ENCODE assay signal across 19 cellular contexts in genomic region chr1:4117196-4117595, GRCh38.
A peak's percentile ranks its signal among the peaks of the same experiment; 100 is the strongest.
DNase-seq lines count a peak whose midpoint lies in the region; ATAC-seq and TF ChIP-seq lines count a peak whose summit lies in the region.
"Had no signal": no experiment of that assay in that cellular context is flagged by ENCODE, and none has a peak within 500 bp of the region (broad histone marks: within the 10 kb centered on the region; RNA-seq: fewer than 3 reads in every experiment).

No MANE protein-coding gene starts in this region.

- peak; percentile 30 for DNase-seq in activated effector memory CD4-positive, alpha-beta T cell treated with anti-CD3 and anti-CD28 coated beads, Interleukin-2, amount 50 U/mL, for 16 hours
- DNase-seq in activated effector memory CD4-positive, alpha-beta T cell treated with Interleukin-2 at 50 U/mL for 16 hours: no peak
- DNase-seq in mesenteric fat pad (ENCODE audit: low spot score) (peak; percentile 60), sigmoid colon (peak; percentile 18), SKM-1 treated with dmso at 0.1 percent for 144 hours (lab: John Stamatoyannopoulos, UW; ENCODE audit: unreplicated experiment) (no peak), GM10266 (ENCODE audit: extremely low spot score) (no peak)
- DNase-seq: Caco-2; CD4-positive, CD25-positive, alpha-beta regulatory T cell; CD8-positive, alpha-beta T cell; DMS153; EL; GDM1; GOT3; H7; HCEC 1CT had no signal

- 93 to 94% methylated on average over 9 of the region's 9 CpGs for WGBS in sigmoid colon, 2 donors

- no peak for ATAC-seq in GM21737 (IDR thresholded peaks at IDR 0.05; ENCODE audit: unreplicated experiment)
- ATAC-seq: CD8-positive, alpha-beta T cell had no signal

- intact Hi-C loops in sigmoid colon (cut with DNase I): no loop called here

- no peak for TF ChIP-seq CTCF in sigmoid colon (IDR thresholded peaks at IDR 0.05)
- TF ChIP-seq CTCF in GM10266 (IDR thresholded peaks at IDR 0.05; ENCODE audit: control insufficient read depth, insufficient read depth, low read depth, missing control alignments): no peak

- no peak for TF ChIP-seq EP300 in sigmoid colon (IDR thresholded peaks at IDR 0.05)

- no peak overlapping the region for H3K4me3 ChIP-seq in sigmoid colon
- H3K4me3 ChIP-seq: BLaER1 had no signal

- no peaks in the 10 kb centered on the region for H3K36me3 ChIP-seq in sigmoid colon
- H3K36me3 ChIP-seq: BLaER1 had no signal

- H3K27me3 ChIP-seq in sigmoid colon: no peaks in the 10 kb centered on the region

- no peak for TF ChIP-seq POLR2A in sigmoid colon (IDR thresholded peaks at IDR 0.05)

- H3K9me3 ChIP-seq in sigmoid colon: no peaks in the 10 kb centered on the region
- H3K9me3 ChIP-seq: Caco-2 had no signal

- no peak overlapping the region for H3K27ac ChIP-seq in sigmoid colon
- H3K27ac ChIP-seq: 22Rv1, BLaER1, C4-2B had no signal

- H3K4me1 ChIP-seq in sigmoid colon: no peaks in the 10 kb centered on the region
- H3K4me1 ChIP-seq: Caco-2 had no signal

Comparison
In these comparisons a context has a peak if more than half of its experiments do, and no peak if none do; other contexts are left out.
1. DNase-seq: peak in activated effector memory CD4-positive, alpha-beta T cell treated with anti-CD3 and anti-CD28 coated beads, Interleukin-2, amount 50 U/mL, for 16 hours (single experiment), mesenteric fat pad (single experiment) and sigmoid colon (single experiment); none in activated effector memory CD4-positive, alpha-beta T cell treated with Interleukin-2 at 50 U/mL for 16 hours (single experiment), SKM-1 treated with dmso at 0.1 percent for 144 hours (single experiment) and GM10266 (single experiment).